ENCODE assay signal across 8 cellular contexts in genomic region chr4:26076000-26076587, GRCh38.
A peak's percentile ranks its signal among the peaks of the same experiment; 100 is the strongest.
DNase-seq lines count a peak whose midpoint lies in the region; ATAC-seq, FAIRE-seq and TF ChIP-seq lines count a peak whose summit lies in the region.

No MANE protein-coding gene starts in this region.

- H3K4me1 ChIP-seq in mucosa of rectum (ENCODE audit: control insufficient read depth in 2 of 2, insufficient read depth in 2 of 2, low read length in 2 of 2): peaks cover 0 to 2% of the 10 kb centered on the region in 2 donors

- H3K4me1 Mint-ChIP-seq in activated T-helper 1 cell treated with anti-CD3 and anti-CD28 coated beads, Interleukin-12 subunit alpha, Interleukin-12 subunit beta, Interleukin-2, Interleukin-4 antibody, amounts not matched to agents 30 ng/mL and 10 ng/mL and 1 ng/mL, durations not matched to agents 14 hours and 24 hours and 36 hours (ENCODE audit: low read depth): peaks cover 86% of the 10 kb centered on the region

- H3K27me3 ChIP-seq in mucosa of rectum (ENCODE audit: control insufficient read depth in 2 of 2, insufficient read depth in 2 of 2, low read length in 2 of 2): no peaks in the 10 kb centered on the region

- H3K9me3 Mint-ChIP-seq in activated T-helper 1 cell treated with anti-CD3 and anti-CD28 coated beads, Interleukin-12 subunit alpha, Interleukin-12 subunit beta, Interleukin-2, Interleukin-4 antibody, amounts not matched to agents 30 ng/mL and 10 ng/mL and 1 ng/mL, durations not matched to agents 14 hours and 24 hours and 36 hours: peaks cover 42% of the 10 kb centered on the region

- no peak overlapping the region for H3K9ac ChIP-seq in mucosa of rectum (ENCODE audit: low read depth in 1 of 2, low read length in 2 of 2)

- ATAC-seq in GM19395 (IDR thresholded peaks at IDR 0.05; ENCODE audit: unreplicated experiment) (peak; percentile 76), HG03432 (IDR thresholded peaks at IDR 0.05; ENCODE audit: unreplicated experiment) (peak; percentile 86)

- no peak for FAIRE-seq in D721Med (lab: Jason Lieb, UNC)

- no peaks in the 10 kb centered on the region for H3K36me3 ChIP-seq in mucosa of rectum (ENCODE audit: control insufficient read depth in 2 of 2, insufficient read depth in 2 of 2, low read length in 2 of 2)

- H3K27ac Mint-ChIP-seq in activated T-helper 1 cell treated with anti-CD3 and anti-CD28 coated beads, Interleukin-12 subunit alpha, Interleukin-12 subunit beta, Interleukin-2, Interleukin-4 antibody, amounts not matched to agents 30 ng/mL and 10 ng/mL and 1 ng/mL, durations not matched to agents 14 hours and 24 hours and 36 hours: peak overlapping the region; percentile 92

- intact Hi-C loops in activated T-helper 1 cell treated with anti-CD3 and anti-CD28 coated beads, Interleukin-12 subunit alpha, Interleukin-12 subunit beta, Interleukin-2, Interleukin-4 antibody, amounts not matched to agents 30 ng/mL and 10 ng/mL and 1 ng/mL, durations not matched to agents 14 hours and 24 hours and 36 hours (cut with micrococcal nuclease): loop anchor here (1.0 to 2.0 kb wide), 8 partner anchors 12 to 785 kb away; partner anchors contain the start of gene STIM2

- peak overlapping the region; percentile 54 to 62 for H3K27ac ChIP-seq in mucosa of rectum (ENCODE audit: low read depth in 2 of 2, low read length in 2 of 2)

- H3K4me3 Mint-ChIP-seq in activated T-helper 1 cell treated with anti-CD3 and anti-CD28 coated beads, Interleukin-12 subunit alpha, Interleukin-12 subunit beta, Interleukin-2, Interleukin-4 antibody, amounts not matched to agents 30 ng/mL and 10 ng/mL and 1 ng/mL, durations not matched to agents 14 hours and 24 hours and 36 hours: peak overlapping the region; percentile 64

- H3K4me3 ChIP-seq in mucosa of rectum (ENCODE audit: low read length in 2 of 2): no peak overlapping the region

- H3K36me3 Mint-ChIP-seq in activated T-helper 1 cell treated with anti-CD3 and anti-CD28 coated beads, Interleukin-12 subunit alpha, Interleukin-12 subunit beta, Interleukin-2, Interleukin-4 antibody, amounts not matched to agents 30 ng/mL and 10 ng/mL and 1 ng/mL, durations not matched to agents 14 hours and 24 hours and 36 hours (ENCODE audit: low read depth): peaks cover 44% of the 10 kb centered on the region

- H3K9me3 ChIP-seq in mucosa of rectum (ENCODE audit: control insufficient read depth in 2 of 2, low read length in 2 of 2): no peaks in the 10 kb centered on the region

- no peak for TF ChIP-seq CTCF in D721Med (IDR thresholded peaks at IDR 0.05; ENCODE audit: insufficient read depth, missing control alignments)

- no peaks in the 10 kb centered on the region for H3K27me3 Mint-ChIP-seq in activated T-helper 1 cell treated with anti-CD3 and anti-CD28 coated beads, Interleukin-12 subunit alpha, Interleukin-12 subunit beta, Interleukin-2, Interleukin-4 antibody, amounts not matched to agents 30 ng/mL and 10 ng/mL and 1 ng/mL, durations not matched to agents 14 hours and 24 hours and 36 hours (ENCODE audit: insufficient read depth)

- peak; percentile 97 for DNase-seq in AML-193 (lab: John Stamatoyannopoulos, UW)
- peak; percentile 63 for DNase-seq in activated T-helper 1 cell treated with anti-CD3 and anti-CD28 coated beads, Interleukin-12 subunit alpha, Interleukin-12 subunit beta, Interleukin-2, Interleukin-4 antibody, amounts not matched to agents 30 ng/mL and 10 ng/mL and 1 ng/mL, durations not matched to agents 14 hours and 24 hours and 36 hours (ENCODE audit: low spot score)
- DNase-seq in NCI-H1930 (lab: John Stamatoyannopoulos, UW): no peak
- no peak for DNase-seq in D721Med (ENCODE audit: insufficient read length, low spot score)
- DNase-seq in OCI-M2 (lab: John Stamatoyannopoulos, UW; ENCODE audit: unreplicated experiment): no peak

Comparison
In these comparisons a context has a peak if more than half of its experiments do, and no peak if none do; other contexts are left out.
1. DNase-seq: peak in AML-193 (2 of 2) and activated T-helper 1 cell treated with anti-CD3 and anti-CD28 coated beads, Interleukin-12 subunit alpha, Interleukin-12 subunit beta, Interleukin-2, Interleukin-4 antibody, amounts not matched to agents 30 ng/mL and 10 ng/mL and 1 ng/mL, durations not matched to agents 14 hours and 24 hours and 36 hours (single experiment); none in NCI-H1930 (0 of 2), D721Med (single experiment) and OCI-M2 (single experiment).